Comparison of ENCODE assay signal across 28 cellular contexts in the genomic region with DNA sequence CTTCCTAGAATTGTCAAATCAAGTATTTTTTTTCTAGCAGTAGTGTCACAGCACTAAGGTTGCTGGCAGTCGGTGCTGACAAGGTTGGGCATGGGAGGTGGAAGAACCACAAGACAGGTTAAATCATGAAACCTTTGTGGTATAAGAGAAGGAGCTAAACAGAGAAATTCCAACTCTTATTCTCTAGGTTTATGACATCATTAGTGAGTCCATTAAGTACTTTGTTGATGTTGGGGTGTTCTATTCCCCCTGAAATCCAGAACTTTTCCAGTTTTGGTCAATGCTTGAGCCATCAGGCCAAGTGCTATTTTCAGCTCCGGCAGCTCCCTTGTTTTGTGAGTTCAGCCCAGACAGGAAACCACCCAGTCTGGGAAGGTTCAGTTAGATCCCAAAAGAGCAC.
"Had no signal": no experiment of that assay in that cellular context is flagged by ENCODE, and none has a peak within 500 bp of the region (broad histone marks: within the 10 kb centered on the region; RNA-seq: fewer than 3 reads in every experiment).

No MANE protein-coding gene starts in this region.

- ATAC-seq: naive thymus-derived CD4-positive, alpha-beta T cell; natural killer cell; right cardiac atrium; sciatic nerve; stimulated activated memory B cell treated with anti-CD40 and anti-IgM and Interleukin-4, amounts not matched to agents 10 μg/mL and 1 μg/mL and 100 μg/mL, for 72 hours; stimulated activated naive CD8-positive, alpha-beta T cell treated with anti-CD3 and anti-CD28 coated beads, Interleukin-15, amount 100 ng/mL, for 72 hours; stimulated activated naive CD8-positive, alpha-beta T cell treated with anti-CD3 and anti-CD28 coated beads, Interleukin-15, Interleukin-2, amounts not matched to agents 100 U/mL and 50 U/mL, for 24 hours had no signal

- H3K9ac ChIP-seq: neural progenitor cell, parathyroid adenoma had no signal

- H3K4me1 ChIP-seq: neural progenitor cell, parathyroid adenoma, prostate gland, spleen, suprapubic skin, testis, upper lobe of left lung, uterus had no signal

- H3K27me3 ChIP-seq: neural progenitor cell, ovary, spleen, suprapubic skin, testis, tibial artery, upper lobe of left lung, uterus had no signal

- H3K4me3 ChIP-seq: neural progenitor cell, ovary, prostate gland, skin epidermis, smooth muscle cell, spleen, suprapubic skin, testis, tibial artery, upper lobe of left lung, uterus had no signal

- H3K36me3 ChIP-seq: neural progenitor cell, ovary, prostate gland, spleen, suprapubic skin, tibial artery, upper lobe of left lung, uterus had no signal

- H3K9me3 ChIP-seq: ovary, prostate gland, spleen, suprapubic skin, testis, tibial artery, upper lobe of left lung, uterus had no signal

- H3K79me2 ChIP-seq: parathyroid adenoma had no signal

- DNase-seq: naive thymus-derived CD4-positive, alpha-beta T cell; natural killer cell; occipital lobe; ovary; right cardiac atrium; spleen; stimulated activated CD4-positive, alpha-beta T cell treated with anti-CD3 and anti-CD28 coated beads, Interleukin-12 subunit alpha, Interleukin-12 subunit beta, amount 100 ng/mL, for 4 hours; stimulated activated CD4-positive, alpha-beta T cell treated with anti-CD3 and anti-CD28 coated beads, Interleukin-1b, Interleukin-23, amount 100 ng/mL, for 48 hours; stimulated activated CD4-positive, alpha-beta T cell treated with anti-CD3 and anti-CD28 coated beads, Interleukin-4, amount 100 ng/mL, for 1 hour; stimulated activated CD4-positive, alpha-beta T cell treated with anti-CD3 and anti-CD28 coated beads, Interleukin-4, amount 100 ng/mL, for 4 hours; stimulated activated CD8-positive, alpha-beta memory T cell treated with anti-CD3 and anti-CD28 coated beads, Interleukin-4, amount 100 ng/mL, for 48 hours; stimulated activated naive CD4-positive, alpha-beta T cell; stimulated activated naive CD8-positive, alpha-beta T cell treated with anti-CD3 and anti-CD28 coated beads, Interleukin-15, amount 100 ng/mL, for 72 hours; stimulated activated naive CD8-positive, alpha-beta T cell treated with anti-CD3 and anti-CD28 coated beads, Interleukin-15, Interleukin-2, amounts not matched to agents 100 U/mL and 50 U/mL, for 24 hours; substantia nigra; testis; tibial artery; trophoblast cell; upper lobe of left lung; uterus had no signal

- H3K4me2 ChIP-seq: neural progenitor cell, smooth muscle cell had no signal

- H2AFZ ChIP-seq: neural progenitor cell, parathyroid adenoma had no signal

- H3K27ac ChIP-seq: neural progenitor cell, ovary, parathyroid adenoma, prostate gland, skin epidermis, spleen, suprapubic skin, testis, tibial artery, upper lobe of left lung, uterus had no signal
